ENCODE assay signal across 8 cellular contexts in genomic region chr4:7876096-7876993, GRCh38.
DNase-seq lines count a peak whose midpoint lies in the region; ATAC-seq and TF ChIP-seq lines count a peak whose summit lies in the region.

No MANE protein-coding gene starts in this region.

- H3K4me3 Mint-ChIP-seq in nephron, result no peak overlapping the region

- no peaks in the 10 kb centered on the region for H3K9me3 Mint-ChIP-seq in nephron

- H3K27me3 Mint-ChIP-seq in nephron (ENCODE audit: low read depth), result no peaks in the 10 kb centered on the region

- H3K4me1 Mint-ChIP-seq in nephron, result peaks cover 83% of the 10 kb centered on the region

- ATAC-seq in GM18519 (IDR thresholded peaks at IDR 0.05; ENCODE audit: low FRiP score, unreplicated experiment) (no peak), GM21619 (IDR thresholded peaks at IDR 0.05; ENCODE audit: unreplicated experiment) (no peak)

- peak; percentile 60 for DNase-seq in GM03348 (ENCODE audit: low spot score)
- DNase-seq in T-helper 9 cell, result peak; percentile 13
- DNase-seq in dermis blood vessel endothelial cell, result peak; percentile 72
- no peak for DNase-seq in SHP77 treated with DMSO at 0.1 percent for 48 hours (lab: John Stamatoyannopoulos, UW)
- DNase-seq in NCI-H2196 treated with DMSO at 0.1 percent for 48 hours (lab: John Stamatoyannopoulos, UW; ENCODE audit: unreplicated experiment), result no peak

- peaks cover 13% of the 10 kb centered on the region for H3K36me3 Mint-ChIP-seq in nephron (ENCODE audit: low read depth)

- peak overlapping the region; percentile 30 to 66 (median 53) for H3K27ac Mint-ChIP-seq in nephron

- peak; percentile 8 to 21 (median 13) for TF ChIP-seq CTCF in nephron (IDR thresholded peaks at IDR 0.05; ENCODE audit: unreplicated experiment in 3 of 3)

Comparison
In these comparisons a context has a peak if more than half of its experiments do, and no peak if none do; other contexts are left out.
1. DNase-seq: peak in GM03348 (single experiment), T-helper 9 cell (single experiment) and dermis blood vessel endothelial cell (single experiment); none in SHP77 treated with DMSO at 0.1 percent for 48 hours (single experiment) and NCI-H2196 treated with DMSO at 0.1 percent for 48 hours (single experiment).